In genomic region chr12:129659927-129660326, GRCh38 we compare ENCODE assay signal across 15 cellular contexts.
DNase-seq lines count a peak whose midpoint lies in the region; ATAC-seq, FAIRE-seq and TF ChIP-seq lines count a peak whose summit lies in the region.
"Had no signal": no experiment of that assay in that cellular context is flagged by ENCODE, and none has a peak within 500 bp of the region (broad histone marks: within the 10 kb centered on the region; RNA-seq: fewer than 3 reads in every experiment).

No MANE protein-coding gene starts in this region.

- H3K79me2 ChIP-seq in keratinocyte (ENCODE audit: control insufficient read depth, insufficient read depth, low read length), result no peaks in the 10 kb centered on the region
- H3K79me2 ChIP-seq: parathyroid adenoma had no signal

- BruUV-seq in A673 (replicated peaks; lab: Mats Ljungman, UMichigan), result no TSS peak

- H3K36me3 ChIP-seq in A673 (ENCODE audit: insufficient read depth, low read length, poor library complexity, severe bottlenecking) (no peaks in the 10 kb centered on the region), keratinocyte (ENCODE audit: control insufficient read depth in 2 of 2, extremely low read depth in 1 of 2, insufficient read depth in 2 of 2, low read length in 2 of 2) (no peaks in the 10 kb centered on the region)
- H3K36me3 ChIP-seq: upper lobe of left lung had no signal

- no peak overlapping the region for H3K27ac Mint-ChIP-seq in naive thymus-derived CD8-positive, alpha-beta T cell
- H3K27ac Mint-ChIP-seq: activated naive CD4-positive, alpha-beta T cell treated with anti-CD3 and anti-CD28 coated beads for 36 hours had no signal

- no peak overlapping the region for H3K4me3 Mint-ChIP-seq in naive thymus-derived CD8-positive, alpha-beta T cell
- H3K4me3 Mint-ChIP-seq: activated naive CD4-positive, alpha-beta T cell treated with anti-CD3 and anti-CD28 coated beads for 36 hours had no signal

- ATAC-seq in naive thymus-derived CD8-positive, alpha-beta T cell, result no peak
- ATAC-seq in HG02610 (IDR thresholded peaks at IDR 0.05; ENCODE audit: unreplicated experiment), result no peak
- ATAC-seq: HCT116 had no signal

- no peaks in the 10 kb centered on the region for H4K20me1 ChIP-seq in keratinocyte (ENCODE audit: control insufficient read depth, extremely low read depth, insufficient read depth, low read length)

- TF ChIP-seq CTCF in A673 (conservative IDR thresholded peaks at IDR 0.05; ENCODE audit: low read depth, low read length), result no peak
- no peak for TF ChIP-seq CTCF in keratinocyte (optimal IDR thresholded peaks at IDR 0.05 in 1 of 3, IDR thresholded peaks at IDR 0.05 in 1 of 3, conservative IDR thresholded peaks at IDR 0.05 in 1 of 3; ENCODE audit: extremely low read depth in 1 of 3, insufficient read depth in 2 of 3, low read length in 3 of 3)

- CTCF ChIA-PET in A673 (lab: Charles Lee), result no interaction called here

- peak; percentile 71 for FAIRE-seq in keratinocyte (lab: Jason Lieb, UNC)

- H3K27ac ChIP-seq in A673 (ENCODE audit: low read depth, low read length, poor library complexity, severe bottlenecking) (no peak overlapping the region), keratinocyte (ENCODE audit: control insufficient read depth, insufficient read depth, low read length) (peak overlapping the region; percentile 19)
- H3K27ac ChIP-seq: parathyroid adenoma, upper lobe of left lung had no signal

- POLR2A ChIA-PET in A673 (lab: Charles Lee; ENCODE audit: low non-redundant PET), result no interaction called here
- POLR2A ChIA-PET in naive thymus-derived CD8-positive, alpha-beta T cell (lab: Charles Lee), result no interaction called here

- H3K9me3 ChIP-seq in A673 (ENCODE audit: low read depth, low read length, poor library complexity, severe bottlenecking) (peaks cover 7% of the 10 kb centered on the region), keratinocyte (ENCODE audit: control insufficient read depth, low read depth, low read length) (no peaks in the 10 kb centered on the region)
- H3K9me3 ChIP-seq: upper lobe of left lung had no signal

- H3K4me1 ChIP-seq in A673 (ENCODE audit: insufficient read depth, low read length, poor library complexity, severe bottlenecking), result no peaks in the 10 kb centered on the region
- no peaks in the 10 kb centered on the region for H3K4me1 ChIP-seq in keratinocyte (ENCODE audit: control insufficient read depth, extremely low read depth, insufficient read depth, low read length)
- H3K4me1 ChIP-seq: parathyroid adenoma, upper lobe of left lung had no signal

- H3K36me3 Mint-ChIP-seq in naive thymus-derived CD8-positive, alpha-beta T cell, result no peaks in the 10 kb centered on the region

- no peak overlapping the region for H3K9ac ChIP-seq in keratinocyte (ENCODE audit: control insufficient read depth, extremely low read depth, insufficient read depth, low read length)
- H3K9ac ChIP-seq: parathyroid adenoma had no signal

- dilution Hi-C loops in keratinocyte (cut with MboI; ENCODE audit: extremely low pct_ligation_motif_present, low sequenced_read_pairs), result no loop called here

- H3K9me3 Mint-ChIP-seq in naive thymus-derived CD8-positive, alpha-beta T cell, result peaks cover 0 to 4% (median 0%) of the 10 kb centered on the region in 9 donors
- H3K9me3 Mint-ChIP-seq: activated naive CD4-positive, alpha-beta T cell treated with anti-CD3 and anti-CD28 coated beads for 36 hours had no signal

- H3K27me3 Mint-ChIP-seq in naive thymus-derived CD8-positive, alpha-beta T cell, result peaks cover 0 to 10% (median 2%) of the 10 kb centered on the region in 5 donors

- no peaks in the 10 kb centered on the region for H3K9me1 ChIP-seq in keratinocyte (ENCODE audit: control insufficient read depth, extremely low read depth, insufficient read depth, low read length)

- in situ Hi-C loops in KBM-7 (cut with MboI; ENCODE audit: low pct_unique_long_range_greater_than_20kb, low sequenced_read_pairs), result no loop called here

- peak; percentile 0 for DNase-seq in A673 (ENCODE audit: low spot score)
- DNase-seq in KBM-7, result peak; percentile 55
- DNase-seq in amniotic stem cell (lab: John Stamatoyannopoulos, UW), result peak; percentile 91
- no peak for DNase-seq in keratinocyte (ENCODE audit: low read depth, low spot score)
- DNase-seq in naive thymus-derived CD8-positive, alpha-beta T cell, result no peak
- no peak for DNase-seq in HUDEP-2 (lab: John Stamatoyannopoulos, UW; ENCODE audit: unreplicated experiment in 76 of 76)
- no peak for DNase-seq in LoVo (ENCODE audit: low spot score)
- DNase-seq: activated naive CD4-positive, alpha-beta T cell treated with anti-CD3 and anti-CD28 coated beads for 36 hours; cerebellar nuclear complex; erythroblast; SHP77; upper lobe of left lung had no signal

- H3K4me1 Mint-ChIP-seq in naive thymus-derived CD8-positive, alpha-beta T cell, result no peaks in the 10 kb centered on the region

- intact Hi-C loops in A673 (cut with micrococcal nuclease; ENCODE audit: unreplicated experiment), result no loop called here

- H3K27me3 ChIP-seq in A673 (replicated peaks; ENCODE audit: insufficient read depth, low read depth, low read length, poor library complexity) (no peaks in the 10 kb centered on the region), keratinocyte (ENCODE audit: control insufficient read depth, extremely low read depth, insufficient read depth, low read length) (no peaks in the 10 kb centered on the region)
- H3K27me3 ChIP-seq: upper lobe of left lung had no signal

- H3K4me2 ChIP-seq in keratinocyte (ENCODE audit: control insufficient read depth, extremely low read depth, insufficient read depth, low read depth, low read length), result peak overlapping the region; percentile 22

- H3K4me3 ChIP-seq in A673 (ENCODE audit: low read depth, low read length, poor library complexity, severe bottlenecking) (no peak overlapping the region), keratinocyte (ENCODE audit: control insufficient read depth in 2 of 3, extremely low read depth in 1 of 3, insufficient read depth in 2 of 3, low read depth in 1 of 3, low read length in 3 of 3) (no peak overlapping the region)
- H3K4me3 ChIP-seq: upper lobe of left lung had no signal

- H2AFZ ChIP-seq in keratinocyte (ENCODE audit: control insufficient read depth, low read length), result peak overlapping the region; percentile 30
- H2AFZ ChIP-seq: parathyroid adenoma had no signal

Comparison
In these comparisons a context has a peak if more than half of its experiments do, and no peak if none do; other contexts are left out.
1. DNase-seq: peak in A673 (single experiment), KBM-7 (single experiment) and amniotic stem cell (single experiment); none in keratinocyte (single experiment), naive thymus-derived CD8-positive, alpha-beta T cell (0 of 10), HUDEP-2 (0 of 76) and LoVo (single experiment).